ENCODE assay signal across 8 cellular contexts in the genomic region with DNA sequence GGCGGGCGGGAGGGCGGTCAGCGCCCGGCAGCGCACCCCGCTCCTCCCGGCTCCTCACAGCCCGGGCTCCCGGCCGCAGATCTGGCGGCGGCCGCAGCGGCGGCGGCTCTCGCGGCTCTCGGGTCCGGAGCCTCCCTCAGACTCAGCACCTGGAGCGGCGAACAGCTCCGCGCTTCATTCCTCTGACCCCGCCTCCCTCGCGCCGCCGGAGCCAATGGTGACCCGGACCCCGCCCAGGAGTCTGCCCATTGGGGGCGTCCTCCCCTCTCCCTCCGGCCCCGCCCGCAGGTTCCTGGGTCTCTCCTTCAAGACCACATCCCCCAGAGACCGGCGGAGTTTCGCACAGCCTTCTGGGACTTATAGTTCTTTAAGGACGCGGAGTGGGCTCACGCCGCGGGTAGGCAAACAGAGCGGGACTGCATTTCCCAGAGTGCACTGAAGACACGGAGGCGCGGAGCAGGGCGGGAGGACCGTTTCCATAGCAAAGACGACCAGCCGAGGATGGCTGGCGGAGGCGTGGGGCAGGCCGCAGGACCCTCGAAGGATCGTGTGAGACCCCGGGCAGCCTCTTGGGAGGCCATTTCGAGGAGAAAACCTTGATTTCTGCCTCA. TPM values are rescaled to one million over a fixed set of nuclear protein-coding genes. Genes with fewer than 3 reads are reported as not detected.
DNase-seq lines count a peak whose midpoint lies in the region; ATAC-seq, FAIRE-seq and TF ChIP-seq lines count a peak whose summit lies in the region.

A gene (minus strand): TSS at position 149 of the 611 bp plus-strand sequence. CDS start 76,327 bp downstream, outside the sequence.

- peak within 1 kb of the TSS; percentile 46 for H2AFZ ChIP-seq in DND-41 (ENCODE audit: low read depth, low read length)

- ATAC-seq in DND-41 (ENCODE audit: insufficient read depth, low read depth) (peak; percentile 97), natural killer cell (peak; percentile 96 to 99 (median 97))
- peak; percentile 98 for ATAC-seq in stimulated activated memory B cell treated with anti-CD40 and anti-IgM and Interleukin-4, amounts not matched to agents 10 μg/mL and 1 μg/mL and 100 μg/mL, for 72 hours

- peaks cover 7% of the 10 kb centered on the region for H4K20me1 ChIP-seq in DND-41 (ENCODE audit: insufficient read depth, low read length)

- H3K4me1 ChIP-seq in DND-41 (ENCODE audit: insufficient read depth, low read length): peaks cover 17% of the 10 kb centered on the region

- peak within 1 kb of the TSS in 1 of 2 experiments; percentile 57; a peak in 2 of 4 replicates for H3K4me3 ChIP-seq in DND-41 (ENCODE audit: low read depth in 1 of 2, low read length in 2 of 2)

- H3K36me3 Mint-ChIP-seq in natural killer cell: no peaks in the 10 kb centered on the region
- no peaks in the 10 kb centered on the region for H3K36me3 Mint-ChIP-seq in stimulated activated memory B cell treated with anti-CD40 and anti-IgM and Interleukin-4, amounts not matched to agents 10 μg/mL and 1 μg/mL and 100 μg/mL, for 72 hours

- peak within 1 kb of the TSS; percentile 74 for H3K4me3 Mint-ChIP-seq in natural killer cell
- peak within 1 kb of the TSS; percentile 66 for H3K4me3 Mint-ChIP-seq in stimulated activated memory B cell treated with anti-CD40 and anti-IgM and Interleukin-4, amounts not matched to agents 10 μg/mL and 1 μg/mL and 100 μg/mL, for 72 hours

- intact Hi-C loops in natural killer cell (cut with micrococcal nuclease): no loop called here

- no peaks in the 10 kb centered on the region for H3K27me3 ChIP-seq in DND-41 (ENCODE audit: insufficient read depth, low read length, poor library complexity)

- H3K9ac ChIP-seq in DND-41 (ENCODE audit: low read depth, low read length): no peak within 1 kb of the TSS

- H3K4me1 Mint-ChIP-seq in natural killer cell: peaks cover 16 to 20% of the 10 kb centered on the region in 2 donors
- peaks cover 30% of the 10 kb centered on the region for H3K4me1 Mint-ChIP-seq in stimulated activated memory B cell treated with anti-CD40 and anti-IgM and Interleukin-4, amounts not matched to agents 10 μg/mL and 1 μg/mL and 100 μg/mL, for 72 hours

- no peaks in the 10 kb centered on the region for H3K79me2 ChIP-seq in DND-41 (ENCODE audit: insufficient read depth, low read length)

- H3K9me3 Mint-ChIP-seq in natural killer cell: no peaks in the 10 kb centered on the region
- H3K9me3 Mint-ChIP-seq in stimulated activated memory B cell treated with anti-CD40 and anti-IgM and Interleukin-4, amounts not matched to agents 10 μg/mL and 1 μg/mL and 100 μg/mL, for 72 hours: peaks cover 3% of the 10 kb centered on the region

- H3K27ac Mint-ChIP-seq in natural killer cell: peak within 1 kb of the TSS; percentile 2 to 10
- H3K27ac Mint-ChIP-seq in stimulated activated memory B cell treated with anti-CD40 and anti-IgM and Interleukin-4, amounts not matched to agents 10 μg/mL and 1 μg/mL and 100 μg/mL, for 72 hours: no peak within 1 kb of the TSS

- 0 out of 2 replicates have a peak, but pooled peaks have one; percentile 29 for TF ChIP-seq POLR2A in H54 (IDR thresholded peaks at IDR 0.05; ENCODE audit: low read depth, low read length)

- DNase-seq in DND-41: peak; percentile 100
- DNase-seq in H54 (ENCODE audit: insufficient read length, low spot score): peak; percentile 99
- DNase-seq in M059J (ENCODE audit: low read depth): peak; percentile 99
- peak; percentile 99 for DNase-seq in SHP77 (lab: John Stamatoyannopoulos, UW)
- peak; percentile 100 for DNase-seq in activated effector memory CD4-positive, alpha-beta T cell treated with anti-CD3 and anti-CD28 coated beads, Interleukin-2, amount 50 U/mL, for 16 hours
- DNase-seq in fibroblast of the conjunctiva (ENCODE audit: low read depth): peak; percentile 93
- peak; percentile 91 for DNase-seq in natural killer cell

- no peaks in the 10 kb centered on the region for H3K9me3 ChIP-seq in DND-41 (ENCODE audit: insufficient read depth, low read length, severe bottlenecking)

- H3K36me3 ChIP-seq in DND-41 (ENCODE audit: insufficient read depth, low read length): no peaks in the 10 kb centered on the region

- no peak within 1 kb of the TSS for H3K27ac ChIP-seq in DND-41 (ENCODE audit: low read length)

- H3K4me2 ChIP-seq in DND-41 (ENCODE audit: insufficient read depth, low read length): peak within 1 kb of the TSS; percentile 72

- peaks cover 28 to 36% of the 10 kb centered on the region in 2 donors for H3K27me3 Mint-ChIP-seq in natural killer cell (ENCODE audit: low read depth in 2 of 2)
- peaks cover 26% of the 10 kb centered on the region for H3K27me3 Mint-ChIP-seq in stimulated activated memory B cell treated with anti-CD40 and anti-IgM and Interleukin-4, amounts not matched to agents 10 μg/mL and 1 μg/mL and 100 μg/mL, for 72 hours

- no peak for TF ChIP-seq CTCF in DND-41 (IDR thresholded peaks at IDR 0.05; ENCODE audit: borderline replicate concordance, extremely low read depth, low read length, poor library complexity, severe bottlenecking)
- TF ChIP-seq CTCF in natural killer cell (IDR thresholded peaks at IDR 0.05): no peak

- FAIRE-seq in H54 (lab: Jason Lieb, UNC): peak; percentile 52

RNA-seq across cellular contexts. Expression of the gene that starts here (rescaled TPM):
- 0.25 TPM in 1 of 2 replicates, not detected in the other for total RNA-seq in M059J (2014; rRNA removed; shearing (Covaris generic))
- total RNA-seq in natural killer cell: 10 to 100 TPM in 1 of 3 donors, 1 to 10 TPM in 2; 2.4 to 13.3 (median 3.2) TPM

Comparison
In these comparisons a context has a peak if more than half of its experiments do, and no peak if none do; other contexts are left out.
1. Peak in DNase-seq in M059J; RNA of the gene not detected or under 1 TPM.